Comparison of ENCODE assay signal across 8 cellular contexts in the genomic region with DNA sequence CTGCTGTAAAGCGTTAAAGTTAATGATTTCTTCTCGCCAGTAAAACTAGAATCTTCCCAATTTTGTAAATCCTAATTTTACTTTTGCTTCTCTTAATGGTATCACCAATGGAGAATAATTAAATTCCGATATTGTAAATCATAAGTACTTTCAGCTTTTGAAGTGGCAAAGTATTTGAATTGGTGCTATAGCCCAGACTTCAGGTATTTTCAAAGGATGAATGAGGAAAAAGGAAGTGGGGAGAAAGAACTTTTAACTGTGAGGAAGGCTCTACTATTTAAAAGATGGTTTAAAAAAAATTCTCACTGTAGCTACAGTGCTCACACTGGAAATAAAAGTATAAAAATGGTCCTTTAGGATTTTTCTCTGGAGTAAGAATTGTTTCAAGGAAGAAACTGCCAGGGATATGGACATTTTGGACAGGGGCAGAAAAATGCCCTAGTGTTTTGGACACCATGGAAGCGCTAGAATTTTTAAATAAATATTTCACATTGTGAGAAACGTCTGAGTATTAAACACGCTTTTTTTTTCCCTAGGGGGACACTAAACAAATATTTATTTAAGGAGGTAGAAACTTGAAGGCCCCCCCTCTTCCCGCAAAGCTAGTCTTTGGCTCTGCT. TPM values are rescaled to one million over a fixed set of nuclear protein-coding genes. Genes with fewer than 3 reads are reported as not detected.
DNase-seq lines count a peak whose midpoint lies in the region; ATAC-seq, FAIRE-seq and TF ChIP-seq lines count a peak whose summit lies in the region.

No MANE protein-coding gene starts in this region.

- intact Hi-C loops in K562 (cut with micrococcal nuclease) (loop anchor here (5.0 kb wide), 3 partner anchors 91 to 174 kb away; no protein-coding TSS in a partner anchor), lower lobe of right lung (cut with DNase I) (no loop called here)

- peaks cover 4% of the 10 kb centered on the region for H3K36me3 Mint-ChIP-seq in activated naive CD4-positive, alpha-beta T cell treated with anti-CD3 and anti-CD28 coated beads, Interleukin-2, amount 50 U/mL, for 24 hours
- H3K36me3 Mint-ChIP-seq in type B pancreatic cell, result no peaks in the 10 kb centered on the region

- TF ChIP-seq RAD21 in K562 (CRISPR knock-in tag; conservative IDR thresholded peaks at IDR 0.05 in 1 of 2, IDR thresholded peaks at IDR 0.05 in 1 of 2), result no peak

- no peak for TF ChIP-seq EP300 in K562 (IDR thresholded peaks at IDR 0.05; ENCODE audit: low read length)

- CTCF ChIA-PET in K562 (lab: Yijun Ruan, JAX; ENCODE audit: low intra/inter-chr PET ratio), result interaction anchor here (0.7 kb wide), 1 partner anchor 241 kb away, joined by 3 read pairs; no protein-coding TSS in a partner anchor

- TF ChIP-seq CTCF in K562 (IDR thresholded peaks at IDR 0.05 in 2 of 3, conservative IDR thresholded peaks at IDR 0.05 in 1 of 3; ENCODE audit: insufficient read depth in 2 of 3, low read depth in 1 of 3, low read length in 3 of 3) (no peak), lower lobe of right lung (IDR thresholded peaks at IDR 0.05) (no peak), type B pancreatic cell (conservative IDR thresholded peaks at IDR 0.05) (no peak)

- H3K9me3 ChIP-seq in K562 (replicated peaks; ENCODE audit: control insufficient read depth, insufficient read depth, low read depth, low read length) (no peaks in the 10 kb centered on the region), lower lobe of right lung (no peaks in the 10 kb centered on the region)

- H3K9ac ChIP-seq in K562 (ENCODE audit: insufficient read depth in 1 of 2, low read depth in 2 of 2, low read length in 2 of 2), result peak overlapping the region; percentile 84 to 96; a peak in 3 of 4 replicates

- H3K4me1 Mint-ChIP-seq in activated naive CD4-positive, alpha-beta T cell treated with anti-CD3 and anti-CD28 coated beads, Interleukin-2, amount 50 U/mL, for 24 hours, result peaks cover 44% of the 10 kb centered on the region
- H3K4me1 Mint-ChIP-seq in type B pancreatic cell (ENCODE audit: unreplicated experiment), result peaks cover 18% of the 10 kb centered on the region

- no peaks in the 10 kb centered on the region for H3K27me3 Mint-ChIP-seq in activated naive CD4-positive, alpha-beta T cell treated with anti-CD3 and anti-CD28 coated beads, Interleukin-2, amount 50 U/mL, for 24 hours
- H3K27me3 Mint-ChIP-seq in type B pancreatic cell, result no peaks in the 10 kb centered on the region

- peaks cover 10% of the 10 kb centered on the region for H4K20me1 ChIP-seq in K562 (replicated peaks; ENCODE audit: control insufficient read depth, insufficient read depth, low read length)

- FAIRE-seq in K562 (lab: Jason Lieb, UNC), result no peak

- H3K9me3 Mint-ChIP-seq in activated naive CD4-positive, alpha-beta T cell treated with anti-CD3 and anti-CD28 coated beads, Interleukin-2, amount 50 U/mL, for 24 hours, result no peaks in the 10 kb centered on the region
- no peaks in the 10 kb centered on the region for H3K9me3 Mint-ChIP-seq in type B pancreatic cell

- H3K79me2 ChIP-seq in K562 (ENCODE audit: control insufficient read depth, insufficient read depth, low read length), result peaks cover 41% of the 10 kb centered on the region

- POLR2A ChIA-PET in K562 (lab: Yijun Ruan, JAX), result interaction anchor here (0.6 to 1.4 kb wide), 6 partner anchors 9 to 277 kb away, joined by 3 to 4 read pairs (median 3); no protein-coding TSS in a partner anchor

- H3K4me3 Mint-ChIP-seq in activated naive CD4-positive, alpha-beta T cell treated with anti-CD3 and anti-CD28 coated beads, Interleukin-2, amount 50 U/mL, for 24 hours, result peak overlapping the region; percentile 99
- H3K4me3 Mint-ChIP-seq in type B pancreatic cell, result peak overlapping the region; percentile 89

- peak overlapping the region; percentile 89 for H3K4me3 ChIP-seq in K562
- H3K4me3 ChIP-seq in lower lobe of right lung, result peak overlapping the region; percentile 85

- WGBS in K562 (ENCODE audit: insufficient coverage, low coverage, missing lambda C conversion rate), result 29% methylated on average over 7 of the region's 7 CpGs

- peak overlapping the region; percentile 80 for H3K27ac Mint-ChIP-seq in activated naive CD4-positive, alpha-beta T cell treated with anti-CD3 and anti-CD28 coated beads, Interleukin-2, amount 50 U/mL, for 24 hours
- H3K27ac Mint-ChIP-seq in type B pancreatic cell, result peak overlapping the region; percentile 77

- H3K4me2 ChIP-seq in K562 (ENCODE audit: insufficient read depth, low read length), result peak overlapping the region; percentile 84; the same call in 1 of the 2 replicates

- TSS peak; percentile 85 for BruUV-seq in K562 (replicated peaks; lab: Mats Ljungman, UMichigan)

- DNase-seq in activated naive CD4-positive, alpha-beta T cell treated with Interleukin-2 at 50 U/mL for 16 hours, result no peak
- no peak for DNase-seq in K562 (ENCODE audit: extremely low read depth in 1 of 4, low spot score in 3 of 4)
- no peak for DNase-seq in lower lobe of right lung
- DNase-seq in type B pancreatic cell (ENCODE audit: extremely low spot score, unreplicated experiment), result no peak
- no peak for DNase-seq in left lobe of liver (ENCODE audit: low spot score)
- no peak for DNase-seq in MV-4-11 (lab: John Stamatoyannopoulos, UW)

- no peaks in the 10 kb centered on the region for H3K36me3 ChIP-seq in K562 (ENCODE audit: control insufficient read depth, insufficient read depth, low read length)
- no peaks in the 10 kb centered on the region for H3K36me3 ChIP-seq in lower lobe of right lung

- peak overlapping the region; percentile 88 for H3K27ac ChIP-seq in K562 (ENCODE audit: extremely low read depth, low read depth, low read length)
- peak overlapping the region; percentile 98 for H3K27ac ChIP-seq in lower lobe of right lung

- in situ Hi-C loops in K562 (cut with MboI), result no loop called here

- H3K4me1 ChIP-seq in K562 (replicated peaks in 1 of 2; ENCODE audit: control insufficient read depth in 2 of 2, insufficient read depth in 2 of 2, low read length in 2 of 2), result peaks cover 9 to 12% of the 10 kb centered on the region in 2 experiments
- peaks cover 24% of the 10 kb centered on the region for H3K4me1 ChIP-seq in lower lobe of right lung

- H3K9me1 ChIP-seq in K562 (ENCODE audit: control insufficient read depth, insufficient read depth, low read length), result no peaks in the 10 kb centered on the region

- ATAC-seq in K562 (no peak), lower lobe of right lung (no peak), left lobe of liver (no peak), GM21526 (IDR thresholded peaks at IDR 0.05; ENCODE audit: low FRiP score, unreplicated experiment) (no peak)

- H3K27me3 ChIP-seq in K562 (ENCODE audit: control insufficient read depth in 2 of 2, insufficient read depth in 2 of 2, low read length in 2 of 2) (no peaks in the 10 kb centered on the region), lower lobe of right lung (ENCODE audit: low read depth) (no peaks in the 10 kb centered on the region)

- H2AFZ ChIP-seq in K562 (ENCODE audit: low read depth, low read length), result peak overlapping the region; percentile 92

- TF ChIP-seq POLR2A in K562 (conservative IDR thresholded peaks at IDR 0.05), result no peak

TF ChIP-seq in K562, 482 proteins besides CTCF, POLR2A, EP300 and RAD21 (continues in another document):
- peak; percentile 24; the same call in 1 of the 2 replicates for TF ChIP-seq HES1 (IDR thresholded peaks at IDR 0.05; ENCODE audit: low read depth)
- no peak for TF ChIP-seq KDM4B (IDR thresholded peaks at IDR 0.05; ENCODE audit: borderline replicate concordance in 2 of 2, low read depth in 1 of 2)
- TF ChIP-seq PHF8 (IDR thresholded peaks at IDR 0.05; ENCODE audit: borderline replicate concordance, low read length), result no peak
- peak; percentile 79; the same call in 1 of the 2 replicates for TF ChIP-seq SPI1 (IDR thresholded peaks at IDR 0.05; ENCODE audit: borderline replicate concordance, low read depth, low read length)

RNA-seq across cellular contexts. Expression of gene TAB2, which starts 1.3 kb away (rescaled TPM):
- total RNA-seq in K562 (2011; cell fraction: chromatin; rRNA removed; ENCODE audit: low replicate concordance), result 32.6 and 83.4 TPM in 2 replicates
- 12.5 and 17.0 TPM in 2 replicates for total RNA-seq in K562 (2011; cell fraction: nucleolus; rRNA removed)
- total RNA-seq in K562 (2011; cell fraction: nucleoplasm; rRNA removed), result 22.4 and 28.9 TPM in 2 replicates
- total RNA-seq in K562 (2014; rRNA removed) (9.1 and 10.6 TPM in 2 replicates), K562 (2014; rRNA removed; fragmentation: Illumina TruSeq; extraction: Trizol) (17.4 and 19.9 TPM in 2 replicates), K562 (2015; rRNA removed; fragmentation: Illumina TruSeq; extraction: Trizol) (18.9 and 21.5 TPM in 2 replicates), K562 (2021) (19.3 and 23.2 TPM in 2 replicates), lower lobe of right lung (60.9 TPM), type B pancreatic cell (ENCODE audit: low replicate concordance) (58.7 TPM in 2 replicates), left lobe of liver (26.9 TPM)
- polyA plus RNA-seq in K562 (2011; rRNA removed) (36.3 and 38.3 TPM in 2 replicates), K562 (2014; fragmentation: Illumina TruSeq; extraction: Trizol) (29.8 and 32.9 TPM in 2 replicates), K562 (2014; fragmentation: Nextera tagmentation; extraction: Ambion mirVana) (1 to 10 TPM; 9.5 to 10.0 TPM), K562 (2014; rRNA removed) (16.9 and 18.6 TPM in 2 replicates)
- polyA plus RNA-seq in K562 (2011; cell fraction: cytosol; rRNA removed), result 14.7 and 22.5 TPM in 2 replicates
- polyA plus RNA-seq in K562 (2011; cell fraction: nucleus; rRNA removed), result 16.4 and 24.9 TPM in 2 replicates
- 19.1 and 25.4 TPM in 2 replicates for polyA plus RNA-seq in K562 (2012)
- 58.1 and 66.9 TPM in 2 replicates for polyA minus RNA-seq in K562 (2011; rRNA and poly(A)+ RNA removed)
- 20.3 and 20.8 TPM in 2 replicates for polyA minus RNA-seq in K562 (2011; cell fraction: cytosol; rRNA and poly(A)+ RNA removed)
- polyA minus RNA-seq in K562 (2011; cell fraction: nucleus; rRNA and poly(A)+ RNA removed), result 16.2 and 25.0 TPM in 2 replicates
